In genomic region chr11:112161012-112161411, GRCh38 we compare ENCODE assay signal across 14 cellular contexts.
DNase-seq lines count a peak whose midpoint lies in the region; TF ChIP-seq lines count a peak whose summit lies in the region.
"Had no signal": no experiment of that assay in that cellular context is flagged by ENCODE, and none has a peak within 500 bp of the region (broad histone marks: within the 10 kb centered on the region; RNA-seq: fewer than 3 reads in every experiment).

No MANE protein-coding gene starts in this region.

- TF ChIP-seq CTCF in retinal pigment epithelial cell (conservative IDR thresholded peaks at IDR 0.05; ENCODE audit: low read depth, low read length) = no peak

- peak overlapping the region; percentile 7 for H3K4me3 ChIP-seq in retinal pigment epithelial cell (ENCODE audit: low read length)

- DNase-seq in GF-D8 (lab: John Stamatoyannopoulos, UW) = peak; percentile 69
- DNase-seq in NOMO-1 treated with dmso at 0.1 percent for 144 hours (lab: John Stamatoyannopoulos, UW; ENCODE audit: unreplicated experiment) = peak; percentile 11
- DNase-seq in epithelial cell of prostate (ENCODE audit: low read depth, low spot score) = no peak
- no peak for DNase-seq in retinal pigment epithelial cell (ENCODE audit: low read depth)
- no peak for DNase-seq in activated CD8-positive, alpha-beta memory T cell treated with anti-CD3 and anti-CD28 coated beads for 24 hours
- DNase-seq in HEK293T (ENCODE audit: extremely low spot score) = no peak
- no peak for DNase-seq in hypothalamus (lab: John Stamatoyannopoulos, UW)
- DNase-seq in T-helper 1 cell = no peak
- DNase-seq: activated CD8-positive, alpha-beta T cell treated with anti-CD3 and anti-CD28 coated beads for 36 hours; KBM-7; left colon; NCI-H446; OCI-M1 had no signal

- H3K27ac ChIP-seq in epithelial cell of prostate = peak overlapping the region; percentile 94
- H3K27ac ChIP-seq: parathyroid adenoma had no signal

- CTCF ChIA-PET in HEK293T (lab: Yijun Ruan, JAX) = no interaction called here

- POLR2A ChIA-PET in HEK293T (lab: Yijun Ruan, JAX) = no interaction called here

TF ChIP-seq in HEK293T, 16 proteins besides CTCF, POLR2A, EP300 and RAD21:
- no peak for TF ChIP-seq ARNT (IDR thresholded peaks at IDR 0.05)
- no peak for TF ChIP-seq FOXA1 (IDR thresholded peaks at IDR 0.05)
- no peak for TF ChIP-seq SP1 (IDR thresholded peaks at IDR 0.05)
- TF ChIP-seq HDGF (IDR thresholded peaks at IDR 0.05; ENCODE audit: borderline replicate concordance) = no peak
- no peak for TF ChIP-seq CTBP1 (IDR thresholded peaks at IDR 0.05; ENCODE audit: borderline replicate concordance)
- TF ChIP-seq ELF4 (IDR thresholded peaks at IDR 0.05) = no peak
- TF ChIP-seq SUZ12 (IDR thresholded peaks at IDR 0.05) = no peak
- no peak for TF ChIP-seq NFRKB (IDR thresholded peaks at IDR 0.05)

Comparison
In these comparisons a context has a peak if more than half of its experiments do, and no peak if none do; other contexts are left out.
1. DNase-seq: peak in GF-D8 (single experiment) and NOMO-1 treated with dmso at 0.1 percent for 144 hours (single experiment); none in epithelial cell of prostate (single experiment), retinal pigment epithelial cell (single experiment), activated CD8-positive, alpha-beta memory T cell treated with anti-CD3 and anti-CD28 coated beads for 24 hours (single experiment), HEK293T (single experiment), hypothalamus (0 of 51) and T-helper 1 cell (0 of 5).